Comparison of ENCODE assay signal across 20 cellular contexts in genomic region chr4:81802308-81802846, GRCh38.
"Had no signal": no experiment of that assay in that cellular context is flagged by ENCODE, and none has a peak within 500 bp of the region (broad histone marks: within the 10 kb centered on the region; RNA-seq: fewer than 3 reads in every experiment).

No MANE protein-coding gene starts in this region.

- H3K27me3 ChIP-seq: esophagus squamous epithelium, pancreas, spleen, tibial artery, upper lobe of left lung, uterus had no signal

- DNase-seq: effector memory CD8-positive, alpha-beta T cell; esophagus squamous epithelium; foreskin fibroblast; immature natural killer cell; left ventricle myocardium inferior; mesendoderm; naive B cell; occipital lobe; pancreas; right cardiac atrium; spleen; stimulated activated CD4-positive, alpha-beta T cell treated with anti-CD3 and anti-CD28 coated beads, Interleukin-15, amount 100 ng/mL, for 24 hours; stimulated activated CD4-positive, alpha-beta T cell treated with anti-CD3 and anti-CD28 coated beads, Interleukin-1b, Interleukin-23, amount 100 ng/mL, for 48 hours; stimulated activated CD4-positive, alpha-beta T cell treated with anti-CD3 and anti-CD28 coated beads, Interleukin-4, amount 100 ng/mL, for 24 hours; tibial artery; upper lobe of left lung; uterus had no signal

- H3K36me3 ChIP-seq: esophagus squamous epithelium, left ventricle myocardium inferior, pancreas, spleen, tibial artery, upper lobe of left lung, uterus had no signal

- H3K4me3 ChIP-seq: esophagus squamous epithelium, left ventricle myocardium inferior, lung, pancreas, spleen, tibial artery, upper lobe of left lung, uterus had no signal

- H3K9me3 ChIP-seq: esophagus squamous epithelium, left ventricle myocardium inferior, pancreas, spleen, tibial artery, upper lobe of left lung, uterus had no signal

- H3K4me1 ChIP-seq: esophagus squamous epithelium, left ventricle myocardium inferior, tibial artery, upper lobe of left lung, uterus had no signal

- ATAC-seq: effector memory CD8-positive, alpha-beta T cell; pancreas; right cardiac atrium; stimulated activated memory B cell treated with anti-CD40 and anti-IgM and Interleukin-4, amounts not matched to agents 10 μg/mL and 1 μg/mL and 100 μg/mL, for 72 hours had no signal

- H3K27ac ChIP-seq: epithelial cell of prostate, esophagus squamous epithelium, left ventricle myocardium inferior, pancreas, tibial artery, upper lobe of left lung, uterus had no signal
